ENCODE assay signal across 22 cellular contexts in genomic region chr13:31350560-31350959, GRCh38.
"Had no signal": no experiment of that assay in that cellular context is flagged by ENCODE, and none has a peak within 500 bp of the region (broad histone marks: within the 10 kb centered on the region; RNA-seq: fewer than 3 reads in every experiment).

No MANE protein-coding gene starts in this region.

- H3K36me3 ChIP-seq: adrenal gland, ascending aorta had no signal

- H3K27ac ChIP-seq: adrenal gland, ascending aorta, body of pancreas, PC-9 had no signal

- DNase-seq: activated CD4-positive, alpha-beta T cell treated with anti-CD3 and anti-CD28 coated beads for 4 hours; activated CD8-positive, alpha-beta memory T cell treated with anti-CD3 and anti-CD28 coated beads, Interleukin-2, amount 50 U/mL, for 4 hours; activated CD8-positive, alpha-beta T cell treated with anti-CD3 and anti-CD28 coated beads for 36 hours; activated gamma-delta T cell treated with Interleukin-2 at 50 U/mL for 16 hours; activated naive CD4-positive, alpha-beta T cell treated with anti-CD3 and anti-CD28 coated beads, Interleukin-2, amount 50 U/mL, for 16 hours; activated naive CD8-positive, alpha-beta T cell treated with anti-CD3 and anti-CD28 coated beads, Interleukin-2, amount 10 ng/mL, durations not matched to agents 7 days and 5 days; activated T-cell treated with anti-CD3 and anti-CD28 coated beads, Interleukin-2, amount 50 U/mL, for 72 hours; adrenal gland; body of pancreas; central memory CD4-positive, alpha-beta T cell; Karpas-422; NCI-H1105 treated with DMSO at 0.1 percent for 48 hours; NCI-H1436 treated with DMSO at 0.1 percent for 48 hours; NCI-H187; NCI-H2081; NCI-H524; PC-9; SHP77 treated with DMSO at 0.1 percent for 48 hours had no signal

- H3K9me3 Mint-ChIP-seq: activated CD8-positive, alpha-beta T cell treated with anti-CD3 and anti-CD28 coated beads for 36 hours had no signal

- H3K27ac Mint-ChIP-seq: activated CD8-positive, alpha-beta T cell treated with anti-CD3 and anti-CD28 coated beads for 36 hours; activated naive CD8-positive, alpha-beta T cell treated with anti-CD3 and anti-CD28 coated beads, Interleukin-2, amount 10 ng/mL, durations not matched to agents 7 days and 5 days; activated T-cell treated with anti-CD3 and anti-CD28 coated beads, Interleukin-2, amount 50 U/mL, for 72 hours; activated T-helper 2 cell treated with anti-CD3 and anti-CD28 coated beads, Interferon-gamma antibody, Interleukin-2, Interleukin-4, amounts not matched to agents 10 μg/mL and 5 μg/mL and 100 μg/mL, durations not matched to agents 14 hours and 24 hours and 36 hours; T-helper 1 cell treated with Interleukin-12 subunit alpha and Interleukin-12 subunit beta and Interleukin-4 antibody, amounts not matched to agents 30 μg/mL and 1 μg/mL, for 36 hours had no signal

- ATAC-seq: activated CD4-positive, CD25-positive, alpha-beta regulatory T cell treated with anti-CD3 and anti-CD28 coated beads, Interleukin-2, amount 50 U/mL, for 24 hours; activated CD8-positive, alpha-beta T cell treated with anti-CD3 and anti-CD28 coated beads for 36 hours; activated T-cell treated with anti-CD3 and anti-CD28 coated beads, Interleukin-2, amount 50 U/mL, for 72 hours; body of pancreas had no signal

- H3K4me3 ChIP-seq: adrenal gland, ascending aorta, body of pancreas, PC-9 had no signal

- H3K4me3 Mint-ChIP-seq: activated CD8-positive, alpha-beta T cell treated with anti-CD3 and anti-CD28 coated beads for 36 hours; activated naive CD8-positive, alpha-beta T cell treated with anti-CD3 and anti-CD28 coated beads, Interleukin-2, amount 10 ng/mL, durations not matched to agents 7 days and 5 days; activated T-cell treated with anti-CD3 and anti-CD28 coated beads, Interleukin-2, amount 50 U/mL, for 72 hours; T-helper 1 cell treated with Interleukin-12 subunit alpha and Interleukin-12 subunit beta and Interleukin-4 antibody, amounts not matched to agents 30 μg/mL and 1 μg/mL, for 36 hours had no signal

- H3K4me1 Mint-ChIP-seq: activated naive CD8-positive, alpha-beta T cell treated with anti-CD3 and anti-CD28 coated beads, Interleukin-2, amount 10 ng/mL, durations not matched to agents 7 days and 5 days had no signal

- H3K36me3 Mint-ChIP-seq: activated naive CD8-positive, alpha-beta T cell treated with anti-CD3 and anti-CD28 coated beads, Interleukin-2, amount 10 ng/mL, durations not matched to agents 7 days and 5 days had no signal

- H3K4me1 ChIP-seq: adrenal gland, ascending aorta, body of pancreas had no signal

- H3K27me3 ChIP-seq: adrenal gland, ascending aorta, body of pancreas had no signal

- H3K9me3 ChIP-seq: adrenal gland had no signal
